In the genomic region with DNA sequence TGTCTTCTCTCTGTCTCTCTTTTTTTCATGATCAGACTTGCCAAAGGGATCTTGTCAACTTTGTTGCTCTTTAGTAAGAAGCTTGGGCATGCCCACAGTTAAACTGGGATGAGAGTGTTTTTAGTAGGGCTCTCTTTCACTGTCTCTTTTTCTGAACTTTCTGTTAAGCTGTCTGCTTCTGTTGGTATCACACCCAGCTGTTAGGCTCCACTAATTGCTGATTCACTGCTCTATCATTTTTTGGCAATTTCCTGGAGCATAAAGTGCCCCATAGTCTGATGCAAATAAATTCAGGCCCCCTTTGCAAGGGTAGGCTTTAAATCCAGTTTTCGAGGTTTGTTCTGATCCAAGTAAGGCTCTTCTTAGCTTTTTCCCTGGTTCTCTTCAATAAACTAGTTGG, we compare ENCODE assay signal across 20 cellular contexts.
"Had no signal": no experiment of that assay in that cellular context is flagged by ENCODE, and none has a peak within 500 bp of the region (broad histone marks: within the 10 kb centered on the region; RNA-seq: fewer than 3 reads in every experiment).

No MANE protein-coding gene starts in this region.

- H2AFZ ChIP-seq: parathyroid adenoma had no signal

- H3K9ac ChIP-seq: parathyroid adenoma had no signal

- H3K36me3 ChIP-seq: gastrocnemius medialis, heart left ventricle, neutrophil, thyroid gland had no signal

- H3K9me3 ChIP-seq: thyroid gland had no signal

- H3K4me1 ChIP-seq: gastrocnemius medialis, heart left ventricle, parathyroid adenoma, thyroid gland had no signal

- ATAC-seq: effector memory CD8-positive, alpha-beta T cell; gastrocnemius medialis; heart left ventricle; left ventricle myocardium superior; naive thymus-derived CD8-positive, alpha-beta T cell; sciatic nerve had no signal

- H3K27ac Mint-ChIP-seq: activated naive CD8-positive, alpha-beta T cell; activated T-helper 1 cell treated with anti-CD3 and anti-CD28 coated beads, Interleukin-12 subunit alpha, Interleukin-12 subunit beta, Interleukin-2, Interleukin-4 antibody, amounts not matched to agents 30 ng/mL and 10 ng/mL and 1 ng/mL, durations not matched to agents 14 hours and 24 hours and 36 hours; effector memory CD8-positive, alpha-beta T cell; memory B cell had no signal

- DNase-seq: activated CD4-positive, alpha-beta T cell treated with anti-CD3 and anti-CD28 coated beads for 1 hour; activated CD4-positive, alpha-beta T cell treated with anti-CD3 and anti-CD28 coated beads, Interleukin-2, amount 50 U/mL, for 48 hours; activated gamma-delta T cell treated with Interleukin-2 at 50 U/mL for 16 hours; activated T-cell treated with anti-CD3 and anti-CD28 coated beads for 4 hours; dermis blood vessel endothelial cell; effector memory CD8-positive, alpha-beta T cell; gastrocnemius medialis; heart left ventricle; left ventricle myocardium superior; naive thymus-derived CD8-positive, alpha-beta T cell; stimulated activated naive CD4-positive, alpha-beta T cell treated with Interleukin-2 at 50 U/mL for 16 hours; T1000; thyroid gland had no signal

- H3K79me2 ChIP-seq: parathyroid adenoma had no signal

- H3K27ac ChIP-seq: gastrocnemius medialis, heart left ventricle, neutrophil, parathyroid adenoma, thyroid gland, VCaP had no signal

- H3K4me3 ChIP-seq: gastrocnemius medialis, heart left ventricle, thyroid gland had no signal

- H3K27me3 ChIP-seq: gastrocnemius medialis, heart left ventricle, neutrophil, thyroid gland had no signal

- H3K36me3 Mint-ChIP-seq: activated naive CD8-positive, alpha-beta T cell; memory B cell; naive thymus-derived CD8-positive, alpha-beta T cell had no signal
